In the genomic region with DNA sequence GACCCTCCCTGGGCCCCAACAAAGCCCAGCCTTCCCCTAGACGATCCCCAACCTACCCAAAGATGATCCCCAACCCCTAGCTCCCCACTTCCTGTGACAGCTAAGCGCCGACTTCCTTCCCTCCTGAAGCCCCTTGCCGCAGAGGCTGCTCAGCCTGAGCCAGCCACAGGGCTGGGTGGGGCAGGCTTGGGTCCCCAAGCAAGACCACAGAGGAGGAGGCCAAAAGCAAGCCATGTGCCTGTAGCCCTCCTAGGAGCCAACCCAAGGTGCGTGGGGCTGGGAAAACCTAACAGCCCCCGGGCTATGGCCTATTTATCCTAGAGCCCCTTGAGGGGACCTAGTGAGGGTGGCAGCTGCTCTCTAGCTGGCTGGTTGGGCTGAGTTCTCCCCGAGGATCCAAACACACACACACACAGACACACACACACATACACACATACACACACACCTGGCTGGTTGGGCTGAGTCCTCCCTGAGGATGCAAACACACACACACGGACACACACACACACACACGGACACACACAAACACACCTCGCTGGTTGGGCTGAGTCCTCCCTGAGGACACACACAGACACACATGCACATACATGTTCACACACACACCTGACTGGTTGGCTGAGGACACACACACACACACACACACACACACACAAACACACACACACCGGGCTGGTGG, we compare ENCODE assay signal across 11 cellular contexts. TPM values are rescaled to one million over a fixed set of nuclear protein-coding genes. Genes with fewer than 3 reads are reported as not detected.
DNase-seq lines count a peak whose midpoint lies in the region; ATAC-seq and TF ChIP-seq lines count a peak whose summit lies in the region.
"Had no signal": no experiment of that assay in that cellular context is flagged by ENCODE, and none has a peak within 500 bp of the region (broad histone marks: within the 10 kb centered on the region; RNA-seq: fewer than 3 reads in every experiment).

No MANE protein-coding gene starts in this region.

- BruUV-seq in Calu3 (replicated peaks; lab: Mats Ljungman, UMichigan), result no TSS peak

- CTCF ChIA-PET in Calu3 (lab: Charles Lee), result interaction anchor here (0.6 kb wide), 2 partner anchors 188 to 195 kb away, joined by 3 read pairs; a partner anchor contains a TSS

- TF ChIP-seq EP300 in upper lobe of left lung (IDR thresholded peaks at IDR 0.05), result no peak

- TF ChIP-seq CTCF in left ventricle myocardium inferior (IDR thresholded peaks at IDR 0.05; ENCODE audit: borderline replicate concordance) (no peak), upper lobe of left lung (IDR thresholded peaks at IDR 0.05) (no peak), Calu3 (IDR thresholded peaks at IDR 0.05; ENCODE audit: unreplicated experiment) (no peak)

- ATAC-seq in left cardiac atrium, result no peak
- ATAC-seq in upper lobe of left lung (ENCODE audit: low FRiP score in 2 of 2), result no peak
- no peak for ATAC-seq in HG03565 (IDR thresholded peaks at IDR 0.05; ENCODE audit: unreplicated experiment)

- peaks cover 14% of the 10 kb centered on the region for H3K36me3 Mint-ChIP-seq in Calu3 (ENCODE audit: insufficient read depth, unreplicated experiment)

- H3K4me3 ChIP-seq in left ventricle myocardium inferior (no peak overlapping the region), upper lobe of left lung (peak overlapping the region in 1 of 4 donors; percentile 29)

- no peaks in the 10 kb centered on the region for H3K9me3 ChIP-seq in left ventricle myocardium inferior (replicated peaks)
- no peaks in the 10 kb centered on the region for H3K9me3 ChIP-seq in upper lobe of left lung

- 58 to 69% methylated on average over 5 to 11 of the region's 11 CpGs for WGBS in upper lobe of left lung, 2 donors

- peak; percentile 15 for DNase-seq in left cardiac atrium
- no peak for DNase-seq in left ventricle myocardium inferior
- DNase-seq in activated CD8-positive, alpha-beta memory T cell treated with anti-CD3 and anti-CD28 coated beads for 24 hours, result peak; percentile 74
- DNase-seq in effector CD8-positive, alpha-beta T cell (lab: John Stamatoyannopoulos, UW), result peak; percentile 31
- DNase-seq in upper lobe of left lung, result no peak
- DNase-seq in retina, result no peak
- DNase-seq in Calu3, result no peak
- DNase-seq: NCI-H446 treated with DMSO at 0.1 percent for 48 hours, T1000, trophoblast cell had no signal

- H3K4me1 ChIP-seq in left ventricle myocardium inferior (peaks cover 26% of the 10 kb centered on the region), upper lobe of left lung (peaks cover 15 to 45% (median 35%) of the 10 kb centered on the region in 4 donors)

- no peaks in the 10 kb centered on the region for H3K9me3 Mint-ChIP-seq in Calu3 (ENCODE audit: low read depth, unreplicated experiment)

- no peak for TF ChIP-seq POLR2A in upper lobe of left lung (IDR thresholded peaks at IDR 0.05)

- H3K27ac ChIP-seq in left ventricle myocardium inferior (replicated peaks) (no peak overlapping the region), upper lobe of left lung (peak overlapping the region; percentile 62 to 82 (median 74))

- peaks cover 12% of the 10 kb centered on the region for H3K27me3 Mint-ChIP-seq in Calu3 (ENCODE audit: unreplicated experiment)

- peaks cover 24% of the 10 kb centered on the region for H3K36me3 ChIP-seq in left ventricle myocardium inferior
- H3K36me3 ChIP-seq in upper lobe of left lung, result peaks cover 3 to 45% (median 35%) of the 10 kb centered on the region in 4 donors

- H3K4me3 Mint-ChIP-seq in Calu3 (ENCODE audit: low read depth, unreplicated experiment), result no peak overlapping the region

- no peak overlapping the region for H3K27ac Mint-ChIP-seq in Calu3 (ENCODE audit: unreplicated experiment)

- no peaks in the 10 kb centered on the region for H3K27me3 ChIP-seq in left ventricle myocardium inferior (ENCODE audit: low read depth)
- no peaks in the 10 kb centered on the region for H3K27me3 ChIP-seq in upper lobe of left lung

- intact Hi-C loops in left cardiac atrium (cut with DNase I) (no loop called here), left ventricle myocardium inferior (cut with micrococcal nuclease) (no loop called here), Calu3 (cut with micrococcal nuclease; ENCODE audit: unreplicated experiment) (no loop called here)

- H3K4me1 Mint-ChIP-seq in Calu3 (ENCODE audit: low read depth, unreplicated experiment), result peaks cover 12% of the 10 kb centered on the region

RNA-seq across cellular contexts. Expression of a gene that starts 4.8 kb away (rescaled TPM):
- total RNA-seq in left cardiac atrium (10 to 100 TPM; 30.7 to 43.5 TPM), left ventricle myocardium inferior (28.1 TPM), upper lobe of left lung (100 to 1,000 TPM in 5 of 6 donors, 10 to 100 TPM in 1; 67.3 to 336 (median 176) TPM), Calu3 (2022) (21.1 and 27.6 TPM in 2 replicates)

RNA-seq across cellular contexts. Expression of a gene that starts 11.3 kb away (rescaled TPM):
- total RNA-seq in left cardiac atrium (10 to 100 TPM; 36.4 to 38.7 TPM), left ventricle myocardium inferior (37.1 TPM), upper lobe of left lung (10 to 100 TPM; 14.6 to 67.1 (median 34.2) TPM), Calu3 (2022) (55.0 and 56.9 TPM in 2 replicates)

RNA-seq across cellular contexts. Expression of a gene that starts 16.0 kb away (rescaled TPM):
- total RNA-seq in left cardiac atrium, result 10 to 100 TPM; 16.9 to 17.6 TPM
- 18.0 TPM for total RNA-seq in left ventricle myocardium inferior
- 10 to 100 TPM; 18.4 to 33.4 (median 24.2) TPM for total RNA-seq in upper lobe of left lung
- 10.9 and 13.5 TPM in 2 replicates for total RNA-seq in Calu3 (2022)

RNA-seq across cellular contexts. Expression of a gene that starts 24.4 kb away (rescaled TPM):
- under 1 TPM; 0.21 to 0.39 TPM for total RNA-seq in left cardiac atrium
- total RNA-seq in left ventricle myocardium inferior, result 0.08 TPM
- total RNA-seq in upper lobe of left lung, result 10 to 100 TPM in 4 of 6 donors, 1 to 10 TPM in 2; 3.5 to 22.8 (median 11.9) TPM
- 2.2 and 2.5 TPM in 2 replicates for total RNA-seq in Calu3 (2022)

RNA-seq across cellular contexts. Expression of a gene that starts 24.5 kb away (rescaled TPM):
- total RNA-seq in left cardiac atrium, result 1 to 10 TPM; 6.5 to 8.2 TPM
- total RNA-seq in left ventricle myocardium inferior, result 3.1 TPM
- total RNA-seq in upper lobe of left lung, result 100 to 1,000 TPM in 3 of 6 donors, 10 to 100 TPM in 3; 62.9 to 281 (median 122) TPM
- total RNA-seq in Calu3 (2022), result 73.1 and 77.6 TPM in 2 replicates

Comparison
In these comparisons a context has a peak if more than half of its experiments do, and no peak if none do; other contexts are left out.
1. DNase-seq: peak in left cardiac atrium (single experiment), activated CD8-positive, alpha-beta memory T cell treated with anti-CD3 and anti-CD28 coated beads for 24 hours (single experiment) and effector CD8-positive, alpha-beta T cell (single experiment); none in left ventricle myocardium inferior (single experiment), upper lobe of left lung (0 of 2), retina (single experiment) and Calu3 (single experiment).